29 cellular contexts compared by ENCODE assay signal in genomic region chr13:50388481-50388880, GRCh38.
"Had no signal": no experiment of that assay in that cellular context is flagged by ENCODE, and none has a peak within 500 bp of the region (broad histone marks: within the 10 kb centered on the region; RNA-seq: fewer than 3 reads in every experiment).

No MANE protein-coding gene starts in this region.

- H3K36me3 Mint-ChIP-seq: memory B cell; naive B cell; natural killer cell treated with Interleukin-12 subunit alpha and Interleukin-12 subunit beta and Interleukin-15 and Interleukin-18, amount 100 ng/mL, for 72 hours had no signal

- H3K4me3 ChIP-seq: esophagus squamous epithelium, lung, mucosa of descending colon, pancreas, right lobe of liver, smooth muscle cell, suprapubic skin, transverse colon, upper lobe of right lung, uterus had no signal

- H3K27me3 ChIP-seq: esophagus squamous epithelium, neutrophil, pancreas, right lobe of liver, suprapubic skin, transverse colon, upper lobe of right lung, uterus had no signal

- FAIRE-seq: keratinocyte, pancreas had no signal

- H3K36me3 ChIP-seq: esophagus squamous epithelium, neutrophil, pancreas, right lobe of liver, suprapubic skin, transverse colon, upper lobe of right lung, uterus had no signal

- H3K27ac Mint-ChIP-seq: endodermal cell; memory B cell; natural killer cell treated with Interleukin-12 subunit alpha and Interleukin-12 subunit beta and Interleukin-15 and Interleukin-18, amount 100 ng/mL, for 72 hours; stimulated activated naive CD8-positive, alpha-beta T cell treated with anti-CD3 and anti-CD28 coated beads, Interleukin-15, amount 100 ng/mL, for 72 hours had no signal

- H3K27ac ChIP-seq: esophagus squamous epithelium, neutrophil, pancreas, suprapubic skin, transverse colon, upper lobe of right lung, uterus had no signal

- H3K4me2 ChIP-seq: smooth muscle cell had no signal

- H3K4me1 ChIP-seq: pancreas, uterus had no signal

- H3K27me3 Mint-ChIP-seq: naive B cell; natural killer cell treated with Interleukin-12 subunit alpha and Interleukin-12 subunit beta and Interleukin-15 and Interleukin-18, amount 100 ng/mL, for 72 hours had no signal

- H3K4me3 Mint-ChIP-seq: endodermal cell; memory B cell; naive B cell; natural killer cell treated with Interleukin-12 subunit alpha and Interleukin-12 subunit beta and Interleukin-15 and Interleukin-18, amount 100 ng/mL, for 72 hours; neural crest cell; stimulated activated naive CD8-positive, alpha-beta T cell treated with anti-CD3 and anti-CD28 coated beads, Interleukin-15, amount 100 ng/mL, for 72 hours had no signal

- ATAC-seq: left lobe of liver; mucosa of descending colon; natural killer cell treated with Interleukin-12 subunit alpha and Interleukin-12 subunit beta and Interleukin-15 and Interleukin-18, amount 100 ng/mL, for 72 hours; pancreas; right lobe of liver; stimulated activated naive CD8-positive, alpha-beta T cell treated with anti-CD3 and anti-CD28 coated beads, Interleukin-15, amount 100 ng/mL, for 72 hours; upper lobe of right lung had no signal

- DNase-seq: cortex of kidney; effector CD8-positive, alpha-beta T cell; endodermal cell; erythroblast; esophagus squamous epithelium; foreskin melanocyte; head of caudate nucleus; mucosa of descending colon; naive B cell; pancreas; right lobe of liver; stimulated activated CD4-positive, alpha-beta T cell treated with anti-CD3 and anti-CD28 coated beads, Interleukin-12 subunit alpha, Interleukin-12 subunit beta, amount 100 ng/mL, for 4 hours; stimulated activated CD4-positive, alpha-beta T cell treated with anti-CD3 and anti-CD28 coated beads, Interleukin-1b, Interleukin-23, amount 100 ng/mL, for 48 hours; stimulated activated CD4-positive, alpha-beta T cell treated with anti-CD3 and anti-CD28 coated beads, Interleukin-4, amount 100 ng/mL, for 1 hour; stimulated activated CD8-positive, alpha-beta memory T cell treated with anti-CD3 and anti-CD28 coated beads, Interleukin-4, amount 100 ng/mL, for 48 hours; stimulated activated naive CD4-positive, alpha-beta T cell; stimulated activated naive CD8-positive, alpha-beta T cell treated with anti-CD3 and anti-CD28 coated beads, Interleukin-15, amount 100 ng/mL, for 72 hours; transverse colon; upper lobe of right lung; uterus had no signal

- H3K9me3 ChIP-seq: esophagus squamous epithelium, mucosa of descending colon, neutrophil, pancreas, right lobe of liver, suprapubic skin, transverse colon, upper lobe of right lung, uterus had no signal

- H3K9me3 Mint-ChIP-seq: endodermal cell; memory B cell; naive B cell; natural killer cell treated with Interleukin-12 subunit alpha and Interleukin-12 subunit beta and Interleukin-15 and Interleukin-18, amount 100 ng/mL, for 72 hours; neural crest cell; stimulated activated naive CD8-positive, alpha-beta T cell treated with anti-CD3 and anti-CD28 coated beads, Interleukin-15, amount 100 ng/mL, for 72 hours had no signal
